12 cellular contexts compared by ENCODE assay signal in genomic region chr1:185608166-185608565, GRCh38.
A peak's percentile ranks its signal among the peaks of the same experiment; 100 is the strongest.
DNase-seq lines count a peak whose midpoint lies in the region; ATAC-seq and TF ChIP-seq lines count a peak whose summit lies in the region.
"Had no signal": no experiment of that assay in that cellular context is flagged by ENCODE, and none has a peak within 500 bp of the region (broad histone marks: within the 10 kb centered on the region; RNA-seq: fewer than 3 reads in every experiment).

No MANE protein-coding gene starts in this region.

- H3K27ac ChIP-seq in OCI-LY3 (ENCODE audit: low read length): peak overlapping the region; percentile 86
- H3K27ac ChIP-seq: heart right ventricle, VCaP had no signal

- H3K4me3 ChIP-seq in OCI-LY3 (ENCODE audit: low read length): no peak overlapping the region
- H3K4me3 ChIP-seq: heart right ventricle, smooth muscle cell had no signal

- CTCF ChIA-PET in T-cell (lab: Charles Lee): interaction anchor here in 1 of 2 donors (0.8 kb wide), 1 partner anchor 12 kb away, joined by 3 read pairs; no protein-coding TSS in a partner anchor

- H3K9me3 ChIP-seq in OCI-LY3 (ENCODE audit: insufficient read depth, low read length): 0 out of 2 replicates have a peak, but pooled peaks cover 6% of the 10 kb centered on the region

- TF ChIP-seq CTCF in OCI-LY3 (IDR thresholded peaks at IDR 0.05; ENCODE audit: low read depth, low read length): no peak
- TF ChIP-seq CTCF in nephron progenitor cell (IDR thresholded peaks at IDR 0.05): no peak
- no peak for TF ChIP-seq CTCF in mesothelial cell of epicardium (IDR thresholded peaks at IDR 0.05; ENCODE audit: unreplicated experiment)

- peak overlapping the region; percentile 33 for H3K4me2 ChIP-seq in OCI-LY3 (ENCODE audit: low read length)
- H3K4me2 ChIP-seq: smooth muscle cell had no signal

- H3K4me1 Mint-ChIP-seq in T-cell (peaks cover 0 to 4% (median 0%) of the 10 kb centered on the region in 3 donors), nephron progenitor cell (no peaks in the 10 kb centered on the region), mesothelial cell of epicardium (no peaks in the 10 kb centered on the region)
- H3K4me1 Mint-ChIP-seq in activated T-helper 2 cell treated with anti-CD3 and anti-CD28 coated beads, Interferon-gamma antibody, Interleukin-2, Interleukin-4, amounts not matched to agents 10 μg/mL and 5 μg/mL and 100 μg/mL, durations not matched to agents 14 hours and 24 hours and 36 hours (ENCODE audit: low read depth): peaks cover 11% of the 10 kb centered on the region

- H4K20me1 ChIP-seq in OCI-LY3 (ENCODE audit: insufficient read depth, low read length): no peaks in the 10 kb centered on the region

- no peaks in the 10 kb centered on the region for H3K27me3 ChIP-seq in OCI-LY3 (ENCODE audit: low read depth, low read length)
- H3K27me3 ChIP-seq: heart right ventricle had no signal

- DNase-seq in T-cell: no peak
- no peak for DNase-seq in nephron progenitor cell
- DNase-seq in activated T-helper 2 cell treated with anti-CD3 and anti-CD28 coated beads, Interferon-gamma antibody, Interleukin-2, Interleukin-4, amounts not matched to agents 10 μg/mL and 5 μg/mL and 100 μg/mL, durations not matched to agents 14 hours and 24 hours and 36 hours (ENCODE audit: low spot score): no peak
- DNase-seq in mesothelial cell of epicardium (ENCODE audit: low spot score in 2 of 2, unreplicated experiment in 2 of 2): no peak
- DNase-seq: heart right ventricle; stimulated activated naive CD4-positive, alpha-beta T cell treated with Interleukin-2 at 50 U/mL for 16 hours had no signal

- no peaks in the 10 kb centered on the region for H3K36me3 Mint-ChIP-seq in T-cell
- no peaks in the 10 kb centered on the region for H3K36me3 Mint-ChIP-seq in nephron progenitor cell (ENCODE audit: low read depth)
- H3K36me3 Mint-ChIP-seq in activated T-helper 2 cell treated with anti-CD3 and anti-CD28 coated beads, Interferon-gamma antibody, Interleukin-2, Interleukin-4, amounts not matched to agents 10 μg/mL and 5 μg/mL and 100 μg/mL, durations not matched to agents 14 hours and 24 hours and 36 hours (ENCODE audit: low read depth): peaks cover 5% of the 10 kb centered on the region
- no peaks in the 10 kb centered on the region for H3K36me3 Mint-ChIP-seq in mesothelial cell of epicardium

- H3K27me3 Mint-ChIP-seq in T-cell (peaks cover 0 to 4% of the 10 kb centered on the region in 2 donors), nephron progenitor cell (ENCODE audit: low read depth, poor library complexity) (no peaks in the 10 kb centered on the region), mesothelial cell of epicardium (ENCODE audit: low read depth) (no peaks in the 10 kb centered on the region)
- H3K27me3 Mint-ChIP-seq in activated T-helper 2 cell treated with anti-CD3 and anti-CD28 coated beads, Interferon-gamma antibody, Interleukin-2, Interleukin-4, amounts not matched to agents 10 μg/mL and 5 μg/mL and 100 μg/mL, durations not matched to agents 14 hours and 24 hours and 36 hours (ENCODE audit: low read depth): no peaks in the 10 kb centered on the region

- H3K9ac ChIP-seq in OCI-LY3 (ENCODE audit: low read length): no peak overlapping the region; the same call in 1 of the 2 replicates

- no peak overlapping the region for H2AFZ ChIP-seq in OCI-LY3 (ENCODE audit: low read depth, low read length)

- H3K9me3 Mint-ChIP-seq in T-cell: no peaks in the 10 kb centered on the region
- no peaks in the 10 kb centered on the region for H3K9me3 Mint-ChIP-seq in nephron progenitor cell
- H3K9me3 Mint-ChIP-seq in activated T-helper 2 cell treated with anti-CD3 and anti-CD28 coated beads, Interferon-gamma antibody, Interleukin-2, Interleukin-4, amounts not matched to agents 10 μg/mL and 5 μg/mL and 100 μg/mL, durations not matched to agents 14 hours and 24 hours and 36 hours: peaks cover 21% of the 10 kb centered on the region
- H3K9me3 Mint-ChIP-seq in mesothelial cell of epicardium: peaks cover 9% of the 10 kb centered on the region

- intact Hi-C loops in activated T-helper 2 cell treated with anti-CD3 and anti-CD28 coated beads, Interferon-gamma antibody, Interleukin-2, Interleukin-4, amounts not matched to agents 10 μg/mL and 5 μg/mL and 100 μg/mL, durations not matched to agents 14 hours and 24 hours and 36 hours (cut with micrococcal nuclease): no loop called here

- peaks cover 15% of the 10 kb centered on the region for H3K36me3 ChIP-seq in OCI-LY3 (replicated peaks; ENCODE audit: low read depth, low read length)
- H3K36me3 ChIP-seq: heart right ventricle had no signal

- peak; percentile 88 for ATAC-seq in GM18502 (IDR thresholded peaks at IDR 0.05; ENCODE audit: poor library complexity, unreplicated experiment)
- ATAC-seq in GM21423 (IDR thresholded peaks at IDR 0.05; ENCODE audit: unreplicated experiment): peak; percentile 75
- peak; percentile 63 for ATAC-seq in HG03095 (IDR thresholded peaks at IDR 0.05; ENCODE audit: unreplicated experiment)
- ATAC-seq in T-cell (replicated peaks in 1 of 4): no peak
- ATAC-seq: heart right ventricle had no signal

- POLR2A ChIA-PET in T-cell (lab: Charles Lee): no interaction called here

- H3K4me3 Mint-ChIP-seq in T-cell (no peak overlapping the region), nephron progenitor cell (no peak overlapping the region), mesothelial cell of epicardium (no peak overlapping the region)
- H3K4me3 Mint-ChIP-seq in activated T-helper 2 cell treated with anti-CD3 and anti-CD28 coated beads, Interferon-gamma antibody, Interleukin-2, Interleukin-4, amounts not matched to agents 10 μg/mL and 5 μg/mL and 100 μg/mL, durations not matched to agents 14 hours and 24 hours and 36 hours (ENCODE audit: low read depth): no peak overlapping the region

- H3K27ac Mint-ChIP-seq in T-cell (no peak overlapping the region), nephron progenitor cell (no peak overlapping the region), mesothelial cell of epicardium (no peak overlapping the region)
- H3K27ac Mint-ChIP-seq in activated T-helper 2 cell treated with anti-CD3 and anti-CD28 coated beads, Interferon-gamma antibody, Interleukin-2, Interleukin-4, amounts not matched to agents 10 μg/mL and 5 μg/mL and 100 μg/mL, durations not matched to agents 14 hours and 24 hours and 36 hours: no peak overlapping the region

- H3K79me2 ChIP-seq in OCI-LY3 (ENCODE audit: low read length): peaks cover 13% of the 10 kb centered on the region

- peaks cover 80% of the 10 kb centered on the region for H3K4me1 ChIP-seq in OCI-LY3 (ENCODE audit: low read length)
- H3K4me1 ChIP-seq: heart right ventricle had no signal

Comparison
In these comparisons a context has a peak if more than half of its experiments do, and no peak if none do; other contexts are left out.
1. ATAC-seq: peak in GM18502 (single experiment), GM21423 (single experiment) and HG03095 (single experiment); none in T-cell (0 of 4).